8 cellular contexts compared by ENCODE assay signal in genomic region chr16:70066751-70067150, GRCh38. TPM values are rescaled to one million over a fixed set of nuclear protein-coding genes. Genes with fewer than 3 reads are reported as not detected.
DNase-seq lines count a peak whose midpoint lies in the region; ATAC-seq, FAIRE-seq and TF ChIP-seq lines count a peak whose summit lies in the region.
"Not testable (repeated sequence)": the region's sequence is repeated elsewhere in the genome, so short reads cannot be mapped to it uniquely, and the experiment has no call there.

No MANE protein-coding gene starts in this region.

- not testable (repeated sequence) for BruUV-seq in HepG2 (replicated peaks; lab: Mats Ljungman, UMichigan)

- TF ChIP-seq EP300 in HepG2 (IDR thresholded peaks at IDR 0.05; ENCODE audit: low read depth in 2 of 2, low read length in 2 of 2); HepG2 (CRISPR knock-in tag; IDR thresholded peaks at IDR 0.05; ENCODE audit: borderline replicate concordance): not testable (repeated sequence)

- not testable (repeated sequence) for H3K4me1 Mint-ChIP-seq in T-helper 1 cell treated with Interleukin-12 subunit alpha and Interleukin-12 subunit beta and Interleukin-4 antibody, amounts not matched to agents 30 μg/mL and 1 μg/mL, for 36 hours (ENCODE audit: low read depth); activated naive CD8-positive, alpha-beta T cell (ENCODE audit: low read depth)
- peaks cover 11% of the 10 kb centered on the region for H3K4me1 Mint-ChIP-seq in type B pancreatic cell (ENCODE audit: unreplicated experiment)

- POLR2A ChIA-PET in HepG2 (lab: Yijun Ruan, JAX) = not testable (repeated sequence)

- not testable (repeated sequence) for FAIRE-seq in HepG2 (lab: Jason Lieb, UNC)

- not testable (repeated sequence) for H3K27ac Mint-ChIP-seq in T-helper 1 cell treated with Interleukin-12 subunit alpha and Interleukin-12 subunit beta and Interleukin-4 antibody, amounts not matched to agents 30 μg/mL and 1 μg/mL, for 36 hours; activated naive CD8-positive, alpha-beta T cell
- peak overlapping the region; percentile 51 for H3K27ac Mint-ChIP-seq in type B pancreatic cell

- not testable (repeated sequence) for H2BK120ac ChIP-seq in trophoblast cell (ENCODE audit: insufficient read depth, low read length, poor library complexity)

- not testable (repeated sequence) for H2BK12ac ChIP-seq in trophoblast cell (ENCODE audit: low read length)

- H3K4me1 ChIP-seq in DND-41 (ENCODE audit: insufficient read depth, low read length) (peaks cover 17% of the 10 kb centered on the region), HepG2 (ENCODE audit: insufficient read depth, low read length) (peaks cover 34% of the 10 kb centered on the region)
- H3K4me1 ChIP-seq in KMS-11 (ENCODE audit: low read depth, poor library complexity, severe bottlenecking); trophoblast cell (ENCODE audit: control insufficient read depth in 1 of 2, insufficient read depth in 2 of 2, low read length in 2 of 2): not testable (repeated sequence)

- H2AFZ ChIP-seq in DND-41 (ENCODE audit: low read depth, low read length) (0 out of 2 replicates have a peak overlapping the region, but pooled peaks have one; percentile 16), KMS-11 (ENCODE audit: low read depth) (peak overlapping the region; percentile 73; the same call in 1 of the 2 replicates)
- H2AFZ ChIP-seq in HepG2 (ENCODE audit: low read length); trophoblast cell (ENCODE audit: insufficient read depth, low read length, poor library complexity): not testable (repeated sequence)

- not testable (repeated sequence) for H4K91ac ChIP-seq in trophoblast cell (ENCODE audit: low read depth, low read length)

- not testable (repeated sequence) for H3K14ac ChIP-seq in trophoblast cell (ENCODE audit: low read length)

- H3K9ac ChIP-seq in DND-41 (ENCODE audit: low read depth, low read length); KMS-11; trophoblast cell (ENCODE audit: low read length): not testable (repeated sequence)
- 0 out of 2 replicates have a peak overlapping the region, but pooled peaks have one; percentile 39 for H3K9ac ChIP-seq in HepG2 (ENCODE audit: insufficient read depth, low read depth, low read length)

- 6% methylated on average over 11 of the region's 14 CpGs for WGBS in HepG2 (ENCODE audit: low lambda C conversion rate)
- WGBS in trophoblast cell (ENCODE audit: extremely low coverage, insufficient coverage, insufficient read length) = no CpG with 5 or more reads among the region's 14 CpGs

- H3K18ac ChIP-seq in trophoblast cell (ENCODE audit: low read length) = not testable (repeated sequence)

- H3K36me3 Mint-ChIP-seq in T-helper 1 cell treated with Interleukin-12 subunit alpha and Interleukin-12 subunit beta and Interleukin-4 antibody, amounts not matched to agents 30 μg/mL and 1 μg/mL, for 36 hours (ENCODE audit: low read depth); activated naive CD8-positive, alpha-beta T cell; type B pancreatic cell: not testable (repeated sequence)

- not testable (repeated sequence) for H3K36me3 ChIP-seq in DND-41 (ENCODE audit: insufficient read depth, low read length); KMS-11 (ENCODE audit: insufficient read depth); HepG2 (replicated peaks in 1 of 2; ENCODE audit: control insufficient read depth in 1 of 2, insufficient read depth in 2 of 2, low read length in 2 of 2); trophoblast cell (ENCODE audit: control insufficient read depth in 1 of 2, insufficient read depth in 2 of 2, low read length in 2 of 2)

- not testable (repeated sequence) for DNase-seq in DND-41; HepG2 (ENCODE audit: low spot score); type B pancreatic cell (ENCODE audit: extremely low spot score, unreplicated experiment)
- DNase-seq in epithelial cell of esophagus (ENCODE audit: low read depth) = peak; percentile 24
- peak; percentile 13 to 23 for DNase-seq in trophoblast cell

- H3K9me3 ChIP-seq in DND-41 (ENCODE audit: insufficient read depth, low read length, severe bottlenecking); HepG2 (ENCODE audit: low read length); trophoblast cell (ENCODE audit: insufficient read depth, low read depth, low read length): not testable (repeated sequence)

- H3K4me3 ChIP-seq in DND-41 (ENCODE audit: low read depth in 1 of 2, low read length in 2 of 2); KMS-11 (IDR thresholded peaks at IDR 0.05; ENCODE audit: insufficient read depth, low read depth, low read length); trophoblast cell (ENCODE audit: low read depth, low read length): not testable (repeated sequence)
- H3K4me3 ChIP-seq in epithelial cell of esophagus (ENCODE audit: low read length) (peak overlapping the region; percentile 64), HepG2 (replicated peaks in 1 of 3; ENCODE audit: insufficient read depth in 1 of 3, low read depth in 2 of 3, low read length in 3 of 3) (peak overlapping the region in 2 of 3 experiments; percentile 66 to 81)

- H2AK5ac ChIP-seq in trophoblast cell (ENCODE audit: low read length) = not testable (repeated sequence)

- H3K27ac ChIP-seq in DND-41 (ENCODE audit: low read length); KMS-11; HepG2 (ENCODE audit: extremely low read length, insufficient read depth, low read length); trophoblast cell (ENCODE audit: low read depth, low read length): not testable (repeated sequence)

- CTCF ChIA-PET in HepG2 (lab: Yijun Ruan, JAX; ENCODE audit: low intra/inter-chr PET ratio, low total read pairs) = not testable (repeated sequence)

- H3K4me2 ChIP-seq in DND-41 (ENCODE audit: insufficient read depth, low read length) (peak overlapping the region; percentile 91; the same call in 1 of the 2 replicates), KMS-11 (peak overlapping the region; percentile 60; the same call in 1 of the 2 replicates), HepG2 (ENCODE audit: low read depth, low read length) (peak overlapping the region; percentile 90), trophoblast cell (ENCODE audit: low read length) (peak overlapping the region; percentile 19)

- not testable (repeated sequence) for H4K20me1 ChIP-seq in DND-41 (ENCODE audit: insufficient read depth, low read length); KMS-11 (ENCODE audit: insufficient read depth); HepG2 (ENCODE audit: insufficient read depth, low read length)

- TF ChIP-seq RAD21 in HepG2 (CRISPR knock-in tag; IDR thresholded peaks at IDR 0.05) = not testable (repeated sequence)

- H3K27me3 ChIP-seq in DND-41 (ENCODE audit: insufficient read depth, low read length, poor library complexity); KMS-11 (ENCODE audit: insufficient read depth, low read depth); HepG2 (ENCODE audit: control insufficient read depth in 1 of 2, insufficient read depth in 2 of 2, low read length in 2 of 2); trophoblast cell (ENCODE audit: insufficient read depth, low read length): not testable (repeated sequence)

- not testable (repeated sequence) for H3K27me3 Mint-ChIP-seq in T-helper 1 cell treated with Interleukin-12 subunit alpha and Interleukin-12 subunit beta and Interleukin-4 antibody, amounts not matched to agents 30 μg/mL and 1 μg/mL, for 36 hours (ENCODE audit: low read depth); activated naive CD8-positive, alpha-beta T cell; type B pancreatic cell

- ATAC-seq in DND-41 (ENCODE audit: insufficient read depth, low read depth); HepG2: not testable (repeated sequence)

- not testable (repeated sequence) for H3K23ac ChIP-seq in trophoblast cell (ENCODE audit: low read length)

- H3K4me3 Mint-ChIP-seq in T-helper 1 cell treated with Interleukin-12 subunit alpha and Interleukin-12 subunit beta and Interleukin-4 antibody, amounts not matched to agents 30 μg/mL and 1 μg/mL, for 36 hours = peak overlapping the region; percentile 60
- peak overlapping the region; percentile 74 for H3K4me3 Mint-ChIP-seq in activated naive CD8-positive, alpha-beta T cell
- peak overlapping the region; percentile 82 for H3K4me3 Mint-ChIP-seq in type B pancreatic cell

- H4K12ac ChIP-seq in trophoblast cell (ENCODE audit: low read depth, low read length) = not testable (repeated sequence)

- in situ Hi-C loops in HepG2 (cut with HindIII; ENCODE audit: extremely low pct_ligation_motif_present, low pct_unique_long_range_greater_than_20kb) = not testable (repeated sequence)

- H2BK5ac ChIP-seq in trophoblast cell (ENCODE audit: low read depth, low read length, poor library complexity) = not testable (repeated sequence)

- peaks cover 10% of the 10 kb centered on the region for H3K79me2 ChIP-seq in DND-41 (ENCODE audit: insufficient read depth, low read length)
- not testable (repeated sequence) for H3K79me2 ChIP-seq in KMS-11 (ENCODE audit: insufficient read depth, low read depth); trophoblast cell (ENCODE audit: control insufficient read depth, insufficient read depth, low read length, poor library complexity)
- H3K79me2 ChIP-seq in HepG2 (ENCODE audit: insufficient read depth, low read length) = peaks cover 26% of the 10 kb centered on the region

- H4K8ac ChIP-seq in trophoblast cell (ENCODE audit: low read depth, low read length) = not testable (repeated sequence)

- intact Hi-C loops in HepG2 (cut with micrococcal nuclease; ENCODE audit: unreplicated experiment) = loop anchor here (10.0 kb wide), 1 partner anchor 88 kb away; no protein-coding TSS in a partner anchor

- not testable (repeated sequence) for TF ChIP-seq POLR2A in HepG2 (IDR thresholded peaks at IDR 0.05; ENCODE audit: insufficient read depth in 1 of 2, low read depth in 2 of 2, low read length in 2 of 2)

- H3K79me1 ChIP-seq in trophoblast cell (ENCODE audit: low read length) = not testable (repeated sequence)

- H3K4ac ChIP-seq in trophoblast cell (ENCODE audit: low read depth, low read length) = not testable (repeated sequence)

- not testable (repeated sequence) for TF ChIP-seq CTCF in DND-41 (IDR thresholded peaks at IDR 0.05; ENCODE audit: borderline replicate concordance, extremely low read depth, low read length, poor library complexity, severe bottlenecking); KMS-11 (conservative IDR thresholded peaks at IDR 0.05; ENCODE audit: low read depth, low read length); epithelial cell of esophagus (IDR thresholded peaks at IDR 0.05; ENCODE audit: insufficient read depth, low read depth, low read length, missing control alignments); HepG2 (CRISPR knock-in tag; IDR thresholded peaks at IDR 0.05); type B pancreatic cell (conservative IDR thresholded peaks at IDR 0.05)

- not testable (repeated sequence) for H3K9me3 Mint-ChIP-seq in T-helper 1 cell treated with Interleukin-12 subunit alpha and Interleukin-12 subunit beta and Interleukin-4 antibody, amounts not matched to agents 30 μg/mL and 1 μg/mL, for 36 hours; activated naive CD8-positive, alpha-beta T cell (ENCODE audit: low read depth); type B pancreatic cell

RNA-seq across cellular contexts. Expression of gene PDPR, which starts 47.4 kb away (rescaled TPM):
- 7.2 and 19.5 TPM in 2 replicates for total RNA-seq in HepG2 (2016; rRNA removed; fragmentation: Illumina TruSeq; extraction: Trizol)
- 4.1 and 4.7 TPM in 2 replicates for total RNA-seq in HepG2 (2016; cell fraction: cytosol; rRNA removed; fragmentation: Illumina TruSeq; extraction: Trizol; ENCODE audit: low read depth)
- total RNA-seq in HepG2 (2016; cell fraction: insoluble cytoplasmic fraction; rRNA removed; fragmentation: Illumina TruSeq; extraction: Trizol) = 6.8 and 18.8 TPM in 2 replicates
- 3.9 TPM in 2 replicates for total RNA-seq in HepG2 (2016; cell fraction: membrane; rRNA removed; fragmentation: Illumina TruSeq; extraction: Trizol)
- 25.7 and 29.8 TPM in 2 replicates for total RNA-seq in HepG2 (2016; cell fraction: nucleus; rRNA removed; fragmentation: Illumina TruSeq; extraction: Trizol)
- polyA plus RNA-seq in HepG2 (2011; rRNA removed) = 29.9 and 30.6 TPM in 2 replicates
- polyA plus RNA-seq in HepG2 (2011; cell fraction: cytosol; rRNA removed) = 18.1 and 18.9 TPM in 2 replicates
- 46.6 and 49.7 TPM in 2 replicates for polyA plus RNA-seq in HepG2 (2011; cell fraction: nucleus; rRNA removed)
- polyA plus RNA-seq in HepG2 (2012) = 17.6 and 18.4 TPM in 2 replicates
- polyA plus RNA-seq in HepG2 (2016; cell fraction: cytosol; fragmentation: Illumina TruSeq; extraction: Trizol; ENCODE audit: low read depth) = 0.85 and 0.92 TPM in 2 replicates
- 5.4 and 6.4 TPM in 2 replicates for polyA plus RNA-seq in HepG2 (2016; cell fraction: insoluble cytoplasmic fraction; fragmentation: Illumina TruSeq; extraction: Trizol; ENCODE audit: low read depth)
- polyA plus RNA-seq in HepG2 (2016; cell fraction: membrane; fragmentation: Illumina TruSeq; extraction: Trizol; ENCODE audit: low read depth) = 1.9 TPM in 2 replicates
- polyA plus RNA-seq in HepG2 (2016; cell fraction: nucleus; fragmentation: Illumina TruSeq; extraction: Trizol; ENCODE audit: insufficient read depth, low read depth) = 41.4 and 43.2 TPM in 2 replicates
- 61.1 and 96.4 TPM in 2 replicates for polyA minus RNA-seq in HepG2 (2011; rRNA and poly(A)+ RNA removed; ENCODE audit: low replicate concordance)
- 25.1 and 32.3 TPM in 2 replicates for polyA minus RNA-seq in HepG2 (2011; cell fraction: cytosol; rRNA and poly(A)+ RNA removed)
- 50.5 and 53.6 TPM in 2 replicates for polyA minus RNA-seq in HepG2 (2011; cell fraction: nucleus; rRNA and poly(A)+ RNA removed)
- 13.3 and 13.4 TPM in 2 replicates for polyA plus RNA-seq in trophoblast cell (2013)
- 15.3 and 29.9 TPM in 2 replicates for total RNA-seq in type B pancreatic cell (ENCODE audit: low replicate concordance)

Comparison
In these comparisons a context has a peak if more than half of its experiments do, and no peak if none do; other contexts are left out.
1. H3K4me2 ChIP-seq: peak in every context shown above with its lines; median percentile 91 in DND-41; 90 in HepG2; 60 in KMS-11; 19 in trophoblast cell.